Comparison of ENCODE assay signal across 21 cellular contexts in the genomic region with DNA sequence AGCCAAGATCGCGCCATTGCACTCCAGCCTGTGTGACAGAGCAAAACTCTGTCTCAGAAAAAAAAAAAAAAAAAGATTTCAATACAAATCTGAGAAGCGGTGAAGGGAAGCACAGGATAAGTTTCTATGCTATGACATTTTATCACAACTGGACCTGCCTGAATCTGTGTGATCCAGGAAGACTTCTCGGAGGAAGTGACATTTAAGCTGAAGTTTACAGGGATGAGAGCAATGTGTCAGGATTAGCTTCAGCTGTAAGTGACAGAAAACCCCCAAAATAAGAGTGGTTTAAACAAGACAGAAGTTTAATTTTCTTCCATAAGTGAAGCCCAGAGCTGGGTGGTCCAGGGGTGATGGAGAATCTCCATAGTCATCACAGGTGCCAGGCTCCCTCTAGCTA.
"Had no signal": no experiment of that assay in that cellular context is flagged by ENCODE, and none has a peak within 500 bp of the region (broad histone marks: within the 10 kb centered on the region; RNA-seq: fewer than 3 reads in every experiment).

No MANE protein-coding gene starts in this region.

- H3K9me3 ChIP-seq: MG63, SJSA1 had no signal

- H3K27ac ChIP-seq: SJSA1, SK-N-MC had no signal

- H3K4me3 ChIP-seq: MG63, SJSA1, SK-N-MC had no signal

- FAIRE-seq: RCC 7860 had no signal

- DNase-seq: Karpas-422, KG1, MG63, NCI-H1092, NCI-H1105 treated with DMSO at 0.1 percent for 48 hours, NCI-H1417 treated with DMSO at 0.1 percent for 48 hours, NCI-H146, NCI-H1694 treated with DMSO at 0.1 percent for 48 hours, NCI-H1930, NCI-H2081, NCI-H2107, NCI-H2227 treated with DMSO at 0.1 percent for 48 hours, NCI-H524 treated with DMSO at 0.1 percent for 48 hours, NCI-H69, NCI-H774, Right ventricle myocardium superior, RPMI8226, SIG-M5 had no signal

- H3K27me3 ChIP-seq: MG63 had no signal

- H3K36me3 ChIP-seq: MG63, SJSA1 had no signal
